Comparison of ENCODE assay signal across 15 cellular contexts in genomic region chr7:28700790-28701203, GRCh38.
DNase-seq lines count a peak whose midpoint lies in the region; ATAC-seq and TF ChIP-seq lines count a peak whose summit lies in the region.
"Had no signal": no experiment of that assay in that cellular context is flagged by ENCODE, and none has a peak within 500 bp of the region (broad histone marks: within the 10 kb centered on the region; RNA-seq: fewer than 3 reads in every experiment).

No MANE protein-coding gene starts in this region.

- intact Hi-C loops in left ventricle myocardium inferior (cut with micrococcal nuclease) (no loop called here), Right ventricle myocardium superior (cut with DNase I) (no loop called here), uterus (cut with DNase I; ENCODE audit: low total_unique reads) (no loop called here)

- no peaks in the 10 kb centered on the region for H3K9me3 ChIP-seq in left ventricle myocardium inferior (replicated peaks)
- H3K9me3 ChIP-seq in uterus: no peaks in the 10 kb centered on the region

- DNase-seq in left ventricle myocardium inferior (no peak), Right ventricle myocardium superior (no peak), NCI-H2107 treated with DMSO at 0.1 percent for 48 hours (lab: John Stamatoyannopoulos, UW; ENCODE audit: unreplicated experiment) (peak; percentile 47), choroid plexus epithelial cell (ENCODE audit: low read depth) (peak; percentile 29), uterus (no peak), CD1c-positive myeloid dendritic cell (ENCODE audit: extremely low spot score) (no peak), NOMO-1 treated with dmso at 0.1 percent for 144 hours (lab: John Stamatoyannopoulos, UW; ENCODE audit: unreplicated experiment) (no peak)
- DNase-seq: activated CD4-positive, CD25-positive, alpha-beta regulatory T cell treated with anti-CD3 and anti-CD28 coated beads, Interleukin-2, amount 50 U/mL, for 72 hours; activated naive CD8-positive, alpha-beta T cell treated with anti-CD3 and anti-CD28 coated beads, Interleukin-2, amount 50 U/mL, for 24 hours; activated T-cell treated with anti-CD3 and anti-CD28 coated beads, Interleukin-2, amount 50 U/mL, for 1 hour; occipital lobe; stimulated activated CD4-positive, alpha-beta T cell treated with anti-CD3 and anti-CD28 coated beads, Interleukin-12 subunit alpha, Interleukin-12 subunit beta, amount 100 ng/mL, for 4 hours; T-helper 17 cell had no signal

- ATAC-seq in Right ventricle myocardium superior (ENCODE audit: poor library complexity) (no peak), GM18858 (IDR thresholded peaks at IDR 0.05; ENCODE audit: unreplicated experiment) (no peak)
- ATAC-seq: activated naive CD8-positive, alpha-beta T cell treated with anti-CD3 and anti-CD28 coated beads, Interleukin-2, amount 50 U/mL, for 24 hours; K562; T-helper 17 cell had no signal

- H3K4me3 ChIP-seq in left ventricle myocardium inferior (peak overlapping the region; percentile 14), choroid plexus epithelial cell (ENCODE audit: low read depth, low read length) (no peak overlapping the region), uterus (no peak overlapping the region)
- H3K4me3 ChIP-seq: K562 had no signal

- no peaks in the 10 kb centered on the region for H3K36me3 ChIP-seq in left ventricle myocardium inferior
- no peaks in the 10 kb centered on the region for H3K36me3 ChIP-seq in uterus

- no peak for TF ChIP-seq POLR2A in uterus (IDR thresholded peaks at IDR 0.05)

- H3K27ac ChIP-seq in left ventricle myocardium inferior (replicated peaks) (peak overlapping the region; percentile 65), uterus (peak overlapping the region; percentile 14)

- H3K4me1 ChIP-seq in left ventricle myocardium inferior (peaks cover 66% of the 10 kb centered on the region), uterus (no peaks in the 10 kb centered on the region)

- TF ChIP-seq CTCF in left ventricle myocardium inferior (IDR thresholded peaks at IDR 0.05; ENCODE audit: borderline replicate concordance) (no peak), choroid plexus epithelial cell (conservative IDR thresholded peaks at IDR 0.05; ENCODE audit: low read depth, low read length) (no peak), uterus (IDR thresholded peaks at IDR 0.05) (no peak)

- H3K27me3 ChIP-seq in left ventricle myocardium inferior (ENCODE audit: low read depth) (no peaks in the 10 kb centered on the region), uterus (no peaks in the 10 kb centered on the region)

Comparison
In these comparisons a context has a peak if more than half of its experiments do, and no peak if none do; other contexts are left out.
1. DNase-seq: peak in NCI-H2107 treated with DMSO at 0.1 percent for 48 hours (single experiment) and choroid plexus epithelial cell (single experiment); none in left ventricle myocardium inferior (single experiment), Right ventricle myocardium superior (single experiment), uterus (0 of 2), CD1c-positive myeloid dendritic cell (single experiment) and NOMO-1 treated with dmso at 0.1 percent for 144 hours (single experiment).